ENCODE assay signal across 8 cellular contexts in genomic region chr16:14974656-14975417, GRCh38. TPM values are rescaled to one million over a fixed set of nuclear protein-coding genes. Genes with fewer than 3 reads are reported as not detected.
DNase-seq lines count a peak whose midpoint lies in the region; ATAC-seq, FAIRE-seq and TF ChIP-seq lines count a peak whose summit lies in the region.
"Not testable (repeated sequence)": the region's sequence is repeated elsewhere in the genome, so short reads cannot be mapped to it uniquely, and the experiment has no call there.

PDXDC1 (plus strand) TSS chr16:14975026; CDS start chr16:14975200, 174 bp downstream.

- peak; percentile 89 for ATAC-seq in GM21526 (IDR thresholded peaks at IDR 0.05; ENCODE audit: low FRiP score, unreplicated experiment)

- H3K79me2 ChIP-seq in OCI-LY3 (ENCODE audit: low read length) (peaks cover 42% of the 10 kb centered on the region), endothelial cell of umbilical vein (ENCODE audit: control insufficient read depth, insufficient read depth, low read length) (peaks cover 22% of the 10 kb centered on the region)

- H3K36me3 ChIP-seq in OCI-LY3 (replicated peaks; ENCODE audit: low read depth, low read length); endothelial cell of umbilical vein (ENCODE audit: control insufficient read depth in 2 of 2, extremely low read depth in 1 of 2, insufficient read depth in 2 of 2, low read length in 2 of 2): not testable (repeated sequence)

- H3K9me3 ChIP-seq in OCI-LY3 (ENCODE audit: insufficient read depth, low read length); endothelial cell of umbilical vein (replicated peaks; ENCODE audit: control insufficient read depth, insufficient read depth, low read length): not testable (repeated sequence)

- not testable (repeated sequence) for H3K9me1 ChIP-seq in endothelial cell of umbilical vein (replicated peaks; ENCODE audit: control insufficient read depth, extremely low read depth, insufficient read depth, low read length)

- FAIRE-seq in D721Med (lab: Jason Lieb, UNC) = not testable (repeated sequence)
- FAIRE-seq in endothelial cell of umbilical vein (lab: Jason Lieb, UNC) = peak; percentile 78

- not testable (repeated sequence) for H3K4me1 ChIP-seq in OCI-LY3 (ENCODE audit: low read length); endothelial cell of umbilical vein (ENCODE audit: control insufficient read depth, extremely low read depth, insufficient read depth, low read length)

- H2AFZ ChIP-seq in OCI-LY3 (ENCODE audit: low read depth, low read length) = peak within 1 kb of the TSS; percentile 56; the same call in 1 of the 2 replicates
- H2AFZ ChIP-seq in endothelial cell of umbilical vein (ENCODE audit: low read depth, low read length) = peak within 1 kb of the TSS; percentile 95

- POLR2A ChIA-PET in endothelial cell of umbilical vein (lab: Charles Lee) = not testable (repeated sequence)

- H3K27me3 ChIP-seq in OCI-LY3 (ENCODE audit: low read depth, low read length); endothelial cell of umbilical vein (ENCODE audit: control insufficient read depth in 2 of 2, insufficient read depth in 2 of 2, low read length in 2 of 2): not testable (repeated sequence)

- CTCF ChIA-PET in endothelial cell of umbilical vein (lab: Charles Lee) = interaction anchor here (1.0 kb wide), 1 partner anchor 60 kb away, joined by 3 read pairs; no protein-coding TSS in a partner anchor

- not testable (repeated sequence) for TF ChIP-seq CTCF in D721Med (IDR thresholded peaks at IDR 0.05; ENCODE audit: insufficient read depth, missing control alignments); OCI-LY3 (IDR thresholded peaks at IDR 0.05; ENCODE audit: low read depth, low read length)
- TF ChIP-seq CTCF in endothelial cell of umbilical vein (IDR thresholded peaks at IDR 0.05; ENCODE audit: extremely low read depth in 1 of 2, insufficient read depth in 1 of 2, low read depth in 1 of 2, low read length in 2 of 2) = peak in 1 of 2 donors; percentile 9

- dilution Hi-C loops in endothelial cell of umbilical vein (cut with MboI; ENCODE audit: extremely low pct_ligation_motif_present, low sequenced_read_pairs) = not testable (repeated sequence)

- intact Hi-C loops in endothelial cell of umbilical vein (cut with micrococcal nuclease) = loop anchor here (5.0 to 10.0 kb wide), 2 partner anchors 37 to 80 kb away; partner anchors contain the start of gene NTAN1

- not testable (repeated sequence) for BruUV-seq in endothelial cell of umbilical vein (replicated peaks; lab: Mats Ljungman, UMichigan)

- H3K27ac ChIP-seq in OCI-LY3 (ENCODE audit: low read length) = peak within 1 kb of the TSS; percentile 36; the same call in 1 of the 2 replicates
- H3K27ac ChIP-seq in endothelial cell of umbilical vein (ENCODE audit: insufficient read depth, low read depth, low read length) = peak within 1 kb of the TSS; percentile 61

- peak; percentile 52 for TF ChIP-seq POLR2A in endothelial cell of umbilical vein (IDR thresholded peaks at IDR 0.05; ENCODE audit: low read depth, low read length)

- H3K4me3 ChIP-seq in OCI-LY3 (ENCODE audit: low read length) (peak within 1 kb of the TSS; percentile 82), endothelial cell of umbilical vein (replicated peaks in 1 of 3; ENCODE audit: insufficient read depth in 1 of 3, low read depth in 1 of 3, low read length in 3 of 3) (peak within 1 kb of the TSS; percentile 76 to 94 (median 93))

- H3K9ac ChIP-seq in OCI-LY3 (ENCODE audit: low read length) = peak within 1 kb of the TSS; percentile 86
- H3K9ac ChIP-seq in endothelial cell of umbilical vein (replicated peaks; ENCODE audit: extremely low read depth, insufficient read depth, low read length) = peak within 1 kb of the TSS; percentile 81

- peak within 1 kb of the TSS; percentile 71 for H3K4me2 ChIP-seq in OCI-LY3 (ENCODE audit: low read length)
- peak within 1 kb of the TSS; percentile 78 for H3K4me2 ChIP-seq in endothelial cell of umbilical vein (ENCODE audit: insufficient read depth, low read length)

- DNase-seq in D721Med (ENCODE audit: insufficient read length, low spot score) (peak; percentile 69), HuH-7.5 (ENCODE audit: low spot score) (peak; percentile 65), endothelial cell of umbilical vein (ENCODE audit: low read depth, low spot score) (peak; percentile 87), midbrain (lab: John Stamatoyannopoulos, UW) (peak; percentile 85)
- DNase-seq in activated CD8-positive, alpha-beta memory T cell treated with anti-CD3 and anti-CD28 coated beads, Interleukin-2, amount 50 U/mL, for 48 hours = peak; percentile 97
- peak; percentile 98 to 99 for DNase-seq in stimulated activated CD8-positive, alpha-beta memory T cell treated with anti-CD3 and anti-CD28 coated beads, Interleukin-15, amount 100 ng/mL, for 48 hours (ENCODE audit: low read depth in 2 of 2)

- H4K20me1 ChIP-seq in OCI-LY3 (ENCODE audit: insufficient read depth, low read length) = peaks cover 22% of the 10 kb centered on the region
- not testable (repeated sequence) for H4K20me1 ChIP-seq in endothelial cell of umbilical vein (replicated peaks; ENCODE audit: control insufficient read depth, extremely low read depth, insufficient read depth, low read length)

RNA-seq across cellular contexts. Expression of gene PDXDC1, which starts in this region (rescaled TPM):
- 59.3 and 78.9 TPM in 2 replicates for total RNA-seq in endothelial cell of umbilical vein
- 38.9 and 44.6 TPM in 2 replicates for polyA plus RNA-seq in endothelial cell of umbilical vein
- 39.3 and 42.6 TPM in 2 replicates for polyA plus RNA-seq in endothelial cell of umbilical vein (2011; cell fraction: cytosol; rRNA removed)
- 140 and 141 TPM in 2 replicates for polyA plus RNA-seq in endothelial cell of umbilical vein (2011; cell fraction: nucleus; rRNA removed)
- 64.8 and 81.8 TPM in 2 replicates for polyA plus RNA-seq in endothelial cell of umbilical vein (2012)
- polyA minus RNA-seq in endothelial cell of umbilical vein = 143 and 164 TPM in 2 replicates
- polyA minus RNA-seq in endothelial cell of umbilical vein (2011; cell fraction: cytosol; rRNA and poly(A)+ RNA removed) = 45.5 TPM
- 68.1 and 97.0 TPM in 2 replicates for polyA minus RNA-seq in endothelial cell of umbilical vein (2011; cell fraction: nucleus; rRNA and poly(A)+ RNA removed)

Comparison
In these comparisons a context has a peak if more than half of its experiments do, and no peak if none do; other contexts are left out.
1. Peak in every context shown above with its lines: DNase-seq, ATAC-seq, H3K4me3 ChIP-seq and H3K27ac ChIP-seq.